ENCODE assay signal across 8 cellular contexts in the genomic region with DNA sequence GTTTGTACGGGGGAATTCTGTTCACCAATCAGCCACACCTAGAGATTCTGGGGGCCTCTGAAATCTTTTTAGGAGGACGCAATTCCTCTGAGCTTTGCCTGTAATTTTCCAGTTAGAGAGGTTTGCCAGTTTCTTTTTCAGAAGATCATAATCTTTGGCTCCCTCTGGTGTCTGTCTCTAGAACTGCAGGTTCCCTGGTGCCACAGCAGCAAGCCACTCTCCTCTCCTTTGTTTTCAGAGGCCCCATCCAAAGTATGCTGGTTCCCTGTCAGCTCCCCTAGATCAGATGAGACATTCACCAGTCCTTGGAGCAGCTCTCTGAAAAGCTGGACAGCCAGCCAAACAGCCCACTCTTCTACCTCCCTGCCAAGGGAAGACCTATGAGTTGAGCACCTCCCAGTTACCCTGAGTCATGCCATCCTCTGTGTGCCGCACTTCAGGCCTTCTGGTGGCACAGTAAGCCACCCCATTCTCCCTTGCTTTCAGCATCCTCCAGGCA. TPM values are rescaled to one million over a fixed set of nuclear protein-coding genes. Genes with fewer than 3 reads are reported as not detected.
DNase-seq lines count a peak whose midpoint lies in the region; ATAC-seq and TF ChIP-seq lines count a peak whose summit lies in the region.

No MANE protein-coding gene starts in this region.

- POLR2A ChIA-PET in Panc1 (lab: Charles Lee), result no interaction called here
- POLR2A ChIA-PET in naive thymus-derived CD4-positive, alpha-beta T cell (lab: Charles Lee), result no interaction called here

- WGBS in esophagus squamous epithelium, 2 donors, result 9 to 21% methylated on average over 3 of the region's 3 CpGs

- no peak for TF ChIP-seq POLR2A in esophagus squamous epithelium (IDR thresholded peaks at IDR 0.05)

- no peak for TF ChIP-seq EP300 in Ishikawa (IDR thresholded peaks at IDR 0.05; ENCODE audit: borderline replicate concordance)

- CTCF ChIA-PET in Panc1 (lab: Charles Lee), result interaction anchor here (1.8 kb wide), 1 partner anchor 84 kb away, joined by 8 read pairs; a partner anchor contains a TSS
- CTCF ChIA-PET in naive thymus-derived CD4-positive, alpha-beta T cell (lab: Charles Lee), result interaction anchor here (0.7 to 5.1 kb wide), 8 partner anchors 9 to 108 kb away, joined by 3 to 64 read pairs (median 5); a partner anchor contains a TSS

- no peaks in the 10 kb centered on the region for H3K36me3 ChIP-seq in Panc1 (ENCODE audit: control insufficient read depth, insufficient read depth, low read length)
- H3K36me3 ChIP-seq in esophagus squamous epithelium, result no peaks in the 10 kb centered on the region
- no peaks in the 10 kb centered on the region for H3K36me3 ChIP-seq in naive thymus-derived CD4-positive, alpha-beta T cell (ENCODE audit: control insufficient read depth in 2 of 3, insufficient read depth in 3 of 3, low read length in 3 of 3)

- BruUV-seq in Panc1 (replicated peaks; lab: Mats Ljungman, UMichigan), result no TSS peak

- peak; percentile 89 for ATAC-seq in Panc1
- peak in 1 of 2 donors; percentile 30 for ATAC-seq in activated T-cell treated with anti-CD3 and anti-CD28 coated beads, Interleukin-2, amount 50 U/mL, for 72 hours (replicated peaks in 1 of 2)
- ATAC-seq in naive thymus-derived CD4-positive, alpha-beta T cell, result peak; percentile 81
- peak; percentile 45 to 58 for ATAC-seq in stimulated activated naive B cell treated with anti-CD40 and anti-IgM and Interleukin-4, amounts not matched to agents 10 μg/mL and 1 μg/mL and 100 μg/mL, for 72 hours (replicated peaks)

- no peaks in the 10 kb centered on the region for H3K9me3 ChIP-seq in Panc1 (ENCODE audit: control insufficient read depth, insufficient read depth, low read depth, low read length)
- H3K9me3 ChIP-seq in esophagus squamous epithelium, result peaks cover 0 to 6% (median 5%) of the 10 kb centered on the region in 3 donors
- peaks cover 0 to 3% (median 0%) of the 10 kb centered on the region in 3 experiments for H3K9me3 ChIP-seq in naive thymus-derived CD4-positive, alpha-beta T cell (ENCODE audit: control insufficient read depth in 2 of 3, low read length in 3 of 3)

- peak overlapping the region; percentile 78 for H3K27ac ChIP-seq in Panc1 (ENCODE audit: low read length)
- peak overlapping the region; percentile 78 to 91 (median 86) for H3K27ac ChIP-seq in esophagus squamous epithelium
- no peak overlapping the region for H3K27ac ChIP-seq in naive thymus-derived CD4-positive, alpha-beta T cell (ENCODE audit: low read depth, low read length)

- TF ChIP-seq RAD21 in Ishikawa (IDR thresholded peaks at IDR 0.05; ENCODE audit: low read depth), result peak; percentile 94

- peak; percentile 12 for DNase-seq in CMK (ENCODE audit: low read depth)
- peak; percentile 69 for DNase-seq in Panc1 (ENCODE audit: low read depth, low spot score)
- peak; percentile 63 to 78 for DNase-seq in activated T-cell treated with anti-CD3 and anti-CD28 coated beads, Interleukin-2, amount 50 U/mL, for 72 hours
- DNase-seq in esophagus squamous epithelium (lab: John Stamatoyannopoulos, UW), result no peak
- peak; percentile 29 to 83 (median 66) for DNase-seq in naive thymus-derived CD4-positive, alpha-beta T cell
- peak; percentile 39 for DNase-seq in stimulated activated naive B cell treated with anti-CD40 and anti-IgM and Interleukin-4, amounts not matched to agents 10 μg/mL and 1 μg/mL and 100 μg/mL, for 72 hours
- no peak for DNase-seq in KG1 (lab: John Stamatoyannopoulos, UW)

- peaks cover 5 to 7% of the 10 kb centered on the region in 2 donors for H3K36me3 Mint-ChIP-seq in activated T-cell treated with anti-CD3 and anti-CD28 coated beads, Interleukin-2, amount 50 U/mL, for 72 hours (ENCODE audit: insufficient read depth in 2 of 2)
- H3K36me3 Mint-ChIP-seq in naive thymus-derived CD4-positive, alpha-beta T cell, result peaks cover 2 to 12% (median 7%) of the 10 kb centered on the region in 5 donors
- peaks cover 7 to 17% of the 10 kb centered on the region in 2 donors for H3K36me3 Mint-ChIP-seq in stimulated activated naive B cell treated with anti-CD40 and anti-IgM and Interleukin-4, amounts not matched to agents 10 μg/mL and 1 μg/mL and 100 μg/mL, for 72 hours

- peak; percentile 87 for TF ChIP-seq CTCF in Panc1 (IDR thresholded peaks at IDR 0.05)
- TF ChIP-seq CTCF in esophagus squamous epithelium (IDR thresholded peaks at IDR 0.05), result peak; percentile 96 to 99 (median 97)

- H3K27ac Mint-ChIP-seq in activated T-cell treated with anti-CD3 and anti-CD28 coated beads, Interleukin-2, amount 50 U/mL, for 72 hours, result no peak overlapping the region
- peak overlapping the region in 2 of 9 donors; percentile 10 to 35 for H3K27ac Mint-ChIP-seq in naive thymus-derived CD4-positive, alpha-beta T cell
- no peak overlapping the region for H3K27ac Mint-ChIP-seq in stimulated activated naive B cell treated with anti-CD40 and anti-IgM and Interleukin-4, amounts not matched to agents 10 μg/mL and 1 μg/mL and 100 μg/mL, for 72 hours

- H3K4me3 Mint-ChIP-seq in activated T-cell treated with anti-CD3 and anti-CD28 coated beads, Interleukin-2, amount 50 U/mL, for 72 hours, result no peak overlapping the region
- no peak overlapping the region for H3K4me3 Mint-ChIP-seq in naive thymus-derived CD4-positive, alpha-beta T cell
- H3K4me3 Mint-ChIP-seq in stimulated activated naive B cell treated with anti-CD40 and anti-IgM and Interleukin-4, amounts not matched to agents 10 μg/mL and 1 μg/mL and 100 μg/mL, for 72 hours, result no peak overlapping the region

- H3K4me1 Mint-ChIP-seq in activated T-cell treated with anti-CD3 and anti-CD28 coated beads, Interleukin-2, amount 50 U/mL, for 72 hours (ENCODE audit: low read depth), result peaks cover 5% of the 10 kb centered on the region
- peaks cover 0 to 6% (median 4%) of the 10 kb centered on the region in 7 donors for H3K4me1 Mint-ChIP-seq in naive thymus-derived CD4-positive, alpha-beta T cell
- peaks cover 3 to 8% of the 10 kb centered on the region in 2 donors for H3K4me1 Mint-ChIP-seq in stimulated activated naive B cell treated with anti-CD40 and anti-IgM and Interleukin-4, amounts not matched to agents 10 μg/mL and 1 μg/mL and 100 μg/mL, for 72 hours

- H3K9me3 Mint-ChIP-seq in activated T-cell treated with anti-CD3 and anti-CD28 coated beads, Interleukin-2, amount 50 U/mL, for 72 hours, result peaks cover 4 to 6% of the 10 kb centered on the region in 2 donors
- peaks cover 3 to 35% (median 10%) of the 10 kb centered on the region in 11 donors for H3K9me3 Mint-ChIP-seq in naive thymus-derived CD4-positive, alpha-beta T cell
- H3K9me3 Mint-ChIP-seq in stimulated activated naive B cell treated with anti-CD40 and anti-IgM and Interleukin-4, amounts not matched to agents 10 μg/mL and 1 μg/mL and 100 μg/mL, for 72 hours, result peaks cover 21 to 22% of the 10 kb centered on the region in 2 donors

- H3K4me3 ChIP-seq in Panc1 (ENCODE audit: low read depth in 2 of 2, low read length in 2 of 2) (no peak overlapping the region), esophagus squamous epithelium (no peak overlapping the region)
- H3K4me3 ChIP-seq in naive thymus-derived CD4-positive, alpha-beta T cell (ENCODE audit: low read length), result no peak overlapping the region

- H3K27me3 Mint-ChIP-seq in activated T-cell treated with anti-CD3 and anti-CD28 coated beads, Interleukin-2, amount 50 U/mL, for 72 hours (ENCODE audit: low read depth), result peaks cover 12% of the 10 kb centered on the region
- peaks cover 9 to 25% (median 14%) of the 10 kb centered on the region in 5 donors for H3K27me3 Mint-ChIP-seq in naive thymus-derived CD4-positive, alpha-beta T cell
- H3K27me3 Mint-ChIP-seq in stimulated activated naive B cell treated with anti-CD40 and anti-IgM and Interleukin-4, amounts not matched to agents 10 μg/mL and 1 μg/mL and 100 μg/mL, for 72 hours, result peaks cover 26 to 38% of the 10 kb centered on the region in 2 donors

- in situ Hi-C loops in Panc1 (cut with HindIII; ENCODE audit: low pct_unique_long_range_greater_than_20kb, low sequenced_read_pairs), result no loop called here

- intact Hi-C loops in Panc1 (cut with micrococcal nuclease; ENCODE audit: unreplicated experiment), result loop anchor here (2.0 to 5.0 kb wide), 2 partner anchors 70 to 84 kb away; a partner anchor contains a TSS
- intact Hi-C loops in esophagus squamous epithelium (cut with DNase I), result loop anchor here (5.0 kb wide), 2 partner anchors 70 to 85 kb away; a partner anchor contains a TSS
- intact Hi-C loops in naive thymus-derived CD4-positive, alpha-beta T cell (cut with micrococcal nuclease), result loop anchor here (1.0 to 5.0 kb wide), 7 partner anchors 16 to 320 kb away; a partner anchor contains a TSS

- H3K27me3 ChIP-seq in Panc1 (ENCODE audit: control insufficient read depth, insufficient read depth, low read length) (no peaks in the 10 kb centered on the region), esophagus squamous epithelium (no peaks in the 10 kb centered on the region)
- no peaks in the 10 kb centered on the region for H3K27me3 ChIP-seq in naive thymus-derived CD4-positive, alpha-beta T cell (ENCODE audit: control insufficient read depth in 2 of 2, insufficient read depth in 2 of 2, low read length in 2 of 2)

- peaks cover 3% of the 10 kb centered on the region; the same call in 1 of the 2 replicates for H3K4me1 ChIP-seq in Panc1 (ENCODE audit: control insufficient read depth, insufficient read depth, low read length)
- peaks cover 16 to 32% (median 27%) of the 10 kb centered on the region in 3 donors for H3K4me1 ChIP-seq in esophagus squamous epithelium
- H3K4me1 ChIP-seq in naive thymus-derived CD4-positive, alpha-beta T cell (ENCODE audit: control insufficient read depth in 2 of 2, insufficient read depth in 2 of 2, low read length in 2 of 2), result no peaks in the 10 kb centered on the region

TF ChIP-seq in Ishikawa, 13 proteins besides CTCF, POLR2A, EP300 and RAD21 (continues in another document):
- TF ChIP-seq TEAD4 (IDR thresholded peaks at IDR 0.05) (no peak), FOXM1 (IDR thresholded peaks at IDR 0.05; ENCODE audit: borderline replicate concordance, low read depth) (no peak), NFIC (IDR thresholded peaks at IDR 0.05) (no peak), TAF1 (IDR thresholded peaks at IDR 0.05; ENCODE audit: low read depth) (no peak), ZBTB7A (IDR thresholded peaks at IDR 0.05; ENCODE audit: low read depth) (no peak)
- TF ChIP-seq, protein P1, sequence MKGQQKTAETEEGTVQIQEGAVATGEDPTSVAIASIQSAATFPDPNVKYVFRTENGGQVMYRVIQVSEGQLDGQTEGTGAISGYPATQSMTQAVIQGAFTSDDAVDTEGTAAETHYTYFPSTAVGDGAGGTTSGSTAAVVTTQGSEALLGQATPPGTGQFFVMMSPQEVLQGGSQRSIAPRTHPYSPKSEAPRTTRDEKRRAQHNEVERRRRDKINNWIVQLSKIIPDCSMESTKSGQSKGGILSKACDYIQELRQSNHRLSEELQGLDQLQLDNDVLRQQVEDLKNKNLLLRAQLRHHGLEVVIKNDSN (IDR thresholded peaks at IDR 0.05), result no peak

RNA-seq across cellular contexts. Expression of a gene that starts 36.1 kb away (rescaled TPM):
- total RNA-seq in Panc1 (2021; ENCODE audit: unreplicated experiment) (0.10 TPM), esophagus squamous epithelium (1 to 10 TPM in 1 of 4 donors, under 1 TPM in 2, not detected in 1; 0.45 to 1.5 (median 0.92) TPM)
- not detected for polyA plus RNA-seq in Panc1 (2012; ENCODE audit: insufficient read length)
- 1 to 10 TPM in 1 of 2 donors, under 1 TPM in 1; 0.84 to 1.6 TPM for total RNA-seq in activated T-cell treated with anti-CD3 and anti-CD28 coated beads, Interleukin-2, amount 50 U/mL, for 72 hours
- 1 to 10 TPM in 3 of 5 experiments, under 1 TPM in 2; 0.54 to 2.3 (median 1.5) TPM for total RNA-seq in naive thymus-derived CD4-positive, alpha-beta T cell
- under 1 TPM in 1 of 2 donors, not detected in 1; 0.15 TPM for polyA plus RNA-seq in naive thymus-derived CD4-positive, alpha-beta T cell

Comparison
In these comparisons a context has a peak if more than half of its experiments do, and no peak if none do; other contexts are left out.
1. DNase-seq: peak in CMK (single experiment), Panc1 (single experiment), activated T-cell treated with anti-CD3 and anti-CD28 coated beads, Interleukin-2, amount 50 U/mL, for 72 hours (2 of 2), naive thymus-derived CD4-positive, alpha-beta T cell (9 of 9) and stimulated activated naive B cell treated with anti-CD40 and anti-IgM and Interleukin-4, amounts not matched to agents 10 μg/mL and 1 μg/mL and 100 μg/mL, for 72 hours (single experiment); none in esophagus squamous epithelium (single experiment) and KG1 (single experiment).